In genomic region chr14:56471056-56471455, GRCh38 we compare ENCODE assay signal across 16 cellular contexts.
DNase-seq lines count a peak whose midpoint lies in the region; ATAC-seq and TF ChIP-seq lines count a peak whose summit lies in the region.
"Had no signal": no experiment of that assay in that cellular context is flagged by ENCODE, and none has a peak within 500 bp of the region (broad histone marks: within the 10 kb centered on the region; RNA-seq: fewer than 3 reads in every experiment).

No MANE protein-coding gene starts in this region.

- no peak overlapping the region for H4K8ac ChIP-seq in neuronal stem cell (ENCODE audit: low read depth, low read length)

- no peak for TF ChIP-seq EP300 in gastroesophageal sphincter (IDR thresholded peaks at IDR 0.05)

- peak overlapping the region; percentile 76 for H3K14ac ChIP-seq in neuronal stem cell (ENCODE audit: low read length)

- H3K4me1 ChIP-seq in gastroesophageal sphincter (no peaks in the 10 kb centered on the region), neuronal stem cell (ENCODE audit: control insufficient read depth in 2 of 2, insufficient read depth in 1 of 2, low read depth in 1 of 2, low read length in 2 of 2) (no peaks in the 10 kb centered on the region), Karpas-422 (ENCODE audit: low read length) (no peaks in the 10 kb centered on the region)
- H3K4me1 ChIP-seq: A549, BE2C had no signal

- H3K27me3 ChIP-seq in gastroesophageal sphincter (peaks cover 6% of the 10 kb centered on the region), neuronal stem cell (ENCODE audit: control insufficient read depth in 3 of 3, insufficient read depth in 3 of 3, low read depth in 1 of 3, low read length in 3 of 3) (no peaks in the 10 kb centered on the region), Karpas-422 (ENCODE audit: low read length) (no peaks in the 10 kb centered on the region)
- H3K27me3 ChIP-seq: BE2C had no signal

- H3K4me2 ChIP-seq in neuronal stem cell (ENCODE audit: insufficient read depth, low read length, poor library complexity, severe bottlenecking) (no peak overlapping the region), Karpas-422 (ENCODE audit: low read depth, low read length, poor library complexity, severe bottlenecking) (no peak overlapping the region)
- H3K4me2 ChIP-seq: A549 had no signal

- H3K4ac ChIP-seq in neuronal stem cell (ENCODE audit: low read length) = peak overlapping the region; percentile 29

- no peaks in the 10 kb centered on the region for H4K20me1 ChIP-seq in Karpas-422 (ENCODE audit: insufficient read depth, low read depth, low read length)

- ATAC-seq in gastroesophageal sphincter (peak; percentile 19), GM21786 (IDR thresholded peaks at IDR 0.05; ENCODE audit: unreplicated experiment) (no peak)
- peak; percentile 53 for ATAC-seq in stimulated activated memory B cell treated with anti-CD40 and anti-IgM and Interleukin-4, amounts not matched to agents 10 μg/mL and 1 μg/mL and 100 μg/mL, for 72 hours

- no peaks in the 10 kb centered on the region for H3K79me1 ChIP-seq in neuronal stem cell (ENCODE audit: low read depth, low read length)

- peak overlapping the region; percentile 71 for H2BK5ac ChIP-seq in neuronal stem cell (ENCODE audit: low read length)

- no peaks in the 10 kb centered on the region for H3K9me3 Mint-ChIP-seq in stimulated activated memory B cell treated with anti-CD40 and anti-IgM and Interleukin-4, amounts not matched to agents 10 μg/mL and 1 μg/mL and 100 μg/mL, for 72 hours

- H2AK5ac ChIP-seq in neuronal stem cell (ENCODE audit: low read depth, low read length) = peak overlapping the region; percentile 54

- no peak overlapping the region for H2BK120ac ChIP-seq in neuronal stem cell (ENCODE audit: low read depth, low read length)

- H3K27ac ChIP-seq in gastroesophageal sphincter = no peak overlapping the region
- no peak overlapping the region for H3K27ac ChIP-seq in neuronal stem cell (replicated peaks; ENCODE audit: low read length)
- no peak overlapping the region for H3K27ac ChIP-seq in Karpas-422 (ENCODE audit: low read length)
- H3K27ac ChIP-seq: A549, C4-2B, GM23248 had no signal

- 96% methylated on average over 4 of the region's 8 CpGs; no CpG with 5 or more reads in 1 of the 2 donors for WGBS in gastroesophageal sphincter (ENCODE audit: low coverage in 1 of 2), 2 donors
- WGBS in neuronal stem cell (ENCODE audit: extremely low coverage in 2 of 2, insufficient read length in 2 of 2, insufficient replicate concordance in 1 of 2), 2 donors = no CpG with 5 or more reads among the region's 8 CpGs

- H3K4me1 Mint-ChIP-seq in stimulated activated memory B cell treated with anti-CD40 and anti-IgM and Interleukin-4, amounts not matched to agents 10 μg/mL and 1 μg/mL and 100 μg/mL, for 72 hours = no peaks in the 10 kb centered on the region
- H3K4me1 Mint-ChIP-seq: CD4-positive, alpha-beta memory T cell; IgD-negative memory B cell had no signal

- H3K27ac Mint-ChIP-seq in stimulated activated memory B cell treated with anti-CD40 and anti-IgM and Interleukin-4, amounts not matched to agents 10 μg/mL and 1 μg/mL and 100 μg/mL, for 72 hours = no peak overlapping the region
- H3K27ac Mint-ChIP-seq: IgD-negative memory B cell had no signal

- H3K4me3 Mint-ChIP-seq in stimulated activated memory B cell treated with anti-CD40 and anti-IgM and Interleukin-4, amounts not matched to agents 10 μg/mL and 1 μg/mL and 100 μg/mL, for 72 hours = no peak overlapping the region
- H3K4me3 Mint-ChIP-seq: CD4-positive, alpha-beta memory T cell; IgD-negative memory B cell had no signal

- DNase-seq in neuronal stem cell (ENCODE audit: low spot score) (no peak), DMS114 treated with DMSO at 0.1 percent for 48 hours (lab: John Stamatoyannopoulos, UW; ENCODE audit: unreplicated experiment) (no peak), Karpas-422 (no peak), NCI-H2171 treated with DMSO at 0.1 percent for 48 hours (lab: John Stamatoyannopoulos, UW) (no peak)
- DNase-seq: BE2C; CD4-positive, alpha-beta memory T cell; COR-L47; DND-41; GDM1; GM23248 had no signal

- no peaks in the 10 kb centered on the region for H3K27me3 Mint-ChIP-seq in stimulated activated memory B cell treated with anti-CD40 and anti-IgM and Interleukin-4, amounts not matched to agents 10 μg/mL and 1 μg/mL and 100 μg/mL, for 72 hours
- H3K27me3 Mint-ChIP-seq: IgD-negative memory B cell had no signal

- H3K79me2 ChIP-seq in Karpas-422 (ENCODE audit: low read length) = no peaks in the 10 kb centered on the region

- H4K91ac ChIP-seq in neuronal stem cell (ENCODE audit: low read depth, low read length, poor library complexity) = no peak overlapping the region

- H3K36me3 ChIP-seq in gastroesophageal sphincter (no peaks in the 10 kb centered on the region), neuronal stem cell (replicated peaks in 1 of 2; ENCODE audit: control insufficient read depth in 2 of 2, insufficient read depth in 2 of 2, low read length in 2 of 2) (no peaks in the 10 kb centered on the region), Karpas-422 (ENCODE audit: insufficient read depth, low read length) (no peaks in the 10 kb centered on the region)
- H3K36me3 ChIP-seq: BE2C had no signal

- TF ChIP-seq POLR2A in gastroesophageal sphincter (IDR thresholded peaks at IDR 0.05) = no peak

- no peak for TF ChIP-seq CTCF in gastroesophageal sphincter (IDR thresholded peaks at IDR 0.05)

- no peaks in the 10 kb centered on the region for H3K36me3 Mint-ChIP-seq in stimulated activated memory B cell treated with anti-CD40 and anti-IgM and Interleukin-4, amounts not matched to agents 10 μg/mL and 1 μg/mL and 100 μg/mL, for 72 hours
- H3K36me3 Mint-ChIP-seq: CD4-positive, alpha-beta memory T cell; IgD-negative memory B cell had no signal

- H3K23ac ChIP-seq in neuronal stem cell (ENCODE audit: low read depth, low read length, poor library complexity) = peak overlapping the region; percentile 34

- H2BK12ac ChIP-seq in neuronal stem cell (ENCODE audit: low read length) = peak overlapping the region; percentile 81

- H3K4me3 ChIP-seq in gastroesophageal sphincter = no peak overlapping the region
- no peak overlapping the region for H3K4me3 ChIP-seq in neuronal stem cell (ENCODE audit: low read length in 2 of 2)
- H3K4me3 ChIP-seq in Karpas-422 (ENCODE audit: low read length) = no peak overlapping the region
- H3K4me3 ChIP-seq: A549, GM23248 had no signal

- H3K9ac ChIP-seq in neuronal stem cell (ENCODE audit: low read depth, low read length, poor library complexity) (no peak overlapping the region), Karpas-422 (ENCODE audit: low read length) (no peak overlapping the region)
- H3K9ac ChIP-seq: GM23248 had no signal

- H2AFZ ChIP-seq in neuronal stem cell (ENCODE audit: low read length) = no peak overlapping the region
- H2AFZ ChIP-seq in Karpas-422 (ENCODE audit: low read length) = no peak overlapping the region
- H2AFZ ChIP-seq: GM23248 had no signal

- H3K9me2 ChIP-seq in Karpas-422 (replicated peaks; ENCODE audit: insufficient read depth, low read length) = no peaks in the 10 kb centered on the region

- H3K18ac ChIP-seq in neuronal stem cell (ENCODE audit: low read length) = peak overlapping the region; percentile 80

- no peak overlapping the region for H2BK15ac ChIP-seq in neuronal stem cell (ENCODE audit: low read length)

- H3K9me3 ChIP-seq in gastroesophageal sphincter (no peaks in the 10 kb centered on the region), neuronal stem cell (replicated peaks in 1 of 2; ENCODE audit: control insufficient read depth in 2 of 2, insufficient read depth in 1 of 2, low read depth in 1 of 2, low read length in 2 of 2) (no peaks in the 10 kb centered on the region), Karpas-422 (ENCODE audit: low read length) (no peaks in the 10 kb centered on the region)
- H3K9me3 ChIP-seq: BE2C had no signal
